ENCODE assay signal across 9 cellular contexts in genomic region chr14:100222219-100223093, GRCh38. TPM values are rescaled to one million over a fixed set of nuclear protein-coding genes. Genes with fewer than 3 reads are reported as not detected.
DNase-seq lines count a peak whose midpoint lies in the region; TF ChIP-seq lines count a peak whose summit lies in the region.
"Had no signal": no experiment of that assay in that cellular context is flagged by ENCODE, and none has a peak within 500 bp of the region (broad histone marks: within the 10 kb centered on the region; RNA-seq: fewer than 3 reads in every experiment).

No MANE protein-coding gene starts in this region.

- H3K4me1 ChIP-seq in Karpas-422 (ENCODE audit: low read length) (peaks cover 32% of the 10 kb centered on the region), stomach smooth muscle (ENCODE audit: control insufficient read depth, insufficient read depth, low read length) (peaks cover 19% of the 10 kb centered on the region)

- H3K36me3 Mint-ChIP-seq in T-helper 1 cell treated with Interleukin-12 subunit alpha and Interleukin-12 subunit beta and Interleukin-4 antibody, amounts not matched to agents 30 μg/mL and 1 μg/mL, for 36 hours (ENCODE audit: low read depth): peaks cover 2% of the 10 kb centered on the region

- no peaks in the 10 kb centered on the region for H3K27me3 Mint-ChIP-seq in T-helper 1 cell treated with Interleukin-12 subunit alpha and Interleukin-12 subunit beta and Interleukin-4 antibody, amounts not matched to agents 30 μg/mL and 1 μg/mL, for 36 hours (ENCODE audit: low read depth)

- DNase-seq in T-helper 1 cell (no peak), Karpas-422 (peak; percentile 52), fibroblast of the aortic adventitia (ENCODE audit: low read depth) (no peak), GDM1 (lab: John Stamatoyannopoulos, UW) (no peak), inferior parietal cortex (ENCODE audit: extremely low spot score) (no peak), NCI-H1092 treated with DMSO at 0.1 percent for 48 hours (lab: John Stamatoyannopoulos, UW) (no peak)

- H3K27ac ChIP-seq in Karpas-422 (ENCODE audit: low read length) (no peak overlapping the region), stomach smooth muscle (ENCODE audit: low read length) (no peak overlapping the region)
- H3K27ac ChIP-seq: C4-2B had no signal

- H3K4me2 ChIP-seq in Karpas-422 (ENCODE audit: low read depth, low read length, poor library complexity, severe bottlenecking): peak overlapping the region; percentile 67

- H3K4me3 Mint-ChIP-seq in T-helper 1 cell treated with Interleukin-12 subunit alpha and Interleukin-12 subunit beta and Interleukin-4 antibody, amounts not matched to agents 30 μg/mL and 1 μg/mL, for 36 hours: peak overlapping the region; percentile 76

- H3K9me3 ChIP-seq in Karpas-422 (ENCODE audit: low read length) (no peaks in the 10 kb centered on the region), stomach smooth muscle (ENCODE audit: control insufficient read depth in 2 of 2, low read length in 2 of 2) (no peaks in the 10 kb centered on the region)

- H3K9ac ChIP-seq in Karpas-422 (ENCODE audit: low read length) (peak overlapping the region; percentile 52), stomach smooth muscle (ENCODE audit: low read length in 2 of 2) (peak overlapping the region; percentile 63 to 75)

- H3K27me3 ChIP-seq in Karpas-422 (ENCODE audit: low read length): no peaks in the 10 kb centered on the region
- H3K27me3 ChIP-seq in stomach smooth muscle (ENCODE audit: control insufficient read depth in 1 of 2, insufficient read depth in 2 of 2, low read length in 2 of 2): no peaks in the 10 kb centered on the region

- no peaks in the 10 kb centered on the region for H3K9me3 Mint-ChIP-seq in T-helper 1 cell treated with Interleukin-12 subunit alpha and Interleukin-12 subunit beta and Interleukin-4 antibody, amounts not matched to agents 30 μg/mL and 1 μg/mL, for 36 hours

- peaks cover 5% of the 10 kb centered on the region for H3K4me1 Mint-ChIP-seq in T-helper 1 cell treated with Interleukin-12 subunit alpha and Interleukin-12 subunit beta and Interleukin-4 antibody, amounts not matched to agents 30 μg/mL and 1 μg/mL, for 36 hours (ENCODE audit: low read depth)

- no peak overlapping the region for H3K27ac Mint-ChIP-seq in T-helper 1 cell treated with Interleukin-12 subunit alpha and Interleukin-12 subunit beta and Interleukin-4 antibody, amounts not matched to agents 30 μg/mL and 1 μg/mL, for 36 hours

- H2AFZ ChIP-seq in Karpas-422 (ENCODE audit: low read length): no peak overlapping the region; the same call in 1 of the 2 replicates

- peaks cover 41% of the 10 kb centered on the region for H4K20me1 ChIP-seq in Karpas-422 (ENCODE audit: insufficient read depth, low read depth, low read length)

- H3K9me2 ChIP-seq in Karpas-422 (replicated peaks; ENCODE audit: insufficient read depth, low read length): no peaks in the 10 kb centered on the region

- H3K79me2 ChIP-seq in Karpas-422 (ENCODE audit: low read length): peaks cover 14% of the 10 kb centered on the region

- H3K36me3 ChIP-seq in Karpas-422 (ENCODE audit: insufficient read depth, low read length): no peaks in the 10 kb centered on the region
- no peaks in the 10 kb centered on the region for H3K36me3 ChIP-seq in stomach smooth muscle (ENCODE audit: control insufficient read depth in 2 of 2, insufficient read depth in 2 of 2, low read length in 2 of 2)

- peak overlapping the region; percentile 53 for H3K4me3 ChIP-seq in Karpas-422 (ENCODE audit: low read length)
- peak overlapping the region; percentile 60 for H3K4me3 ChIP-seq in fibroblast of the aortic adventitia (ENCODE audit: low read depth, low read length)
- H3K4me3 ChIP-seq in stomach smooth muscle (ENCODE audit: low read length in 2 of 2): peak overlapping the region; percentile 77 to 82

- TF ChIP-seq CTCF in fibroblast of the aortic adventitia (IDR thresholded peaks at IDR 0.05; ENCODE audit: insufficient read depth, low read length): no peak

RNA-seq across cellular contexts. Expression of gene YY1, which starts 16.5 kb away (rescaled TPM):
- total RNA-seq in Karpas-422 (2014; rRNA removed; shearing (Covaris generic); ENCODE audit: low replicate concordance): 95.9 and 115 TPM in 2 replicates
- 43.3 and 47.3 TPM in 2 replicates for total RNA-seq in fibroblast of the aortic adventitia (ENCODE audit: low replicate concordance)
